ENCODE assay signal across 1 cellular context in the genomic region with DNA sequence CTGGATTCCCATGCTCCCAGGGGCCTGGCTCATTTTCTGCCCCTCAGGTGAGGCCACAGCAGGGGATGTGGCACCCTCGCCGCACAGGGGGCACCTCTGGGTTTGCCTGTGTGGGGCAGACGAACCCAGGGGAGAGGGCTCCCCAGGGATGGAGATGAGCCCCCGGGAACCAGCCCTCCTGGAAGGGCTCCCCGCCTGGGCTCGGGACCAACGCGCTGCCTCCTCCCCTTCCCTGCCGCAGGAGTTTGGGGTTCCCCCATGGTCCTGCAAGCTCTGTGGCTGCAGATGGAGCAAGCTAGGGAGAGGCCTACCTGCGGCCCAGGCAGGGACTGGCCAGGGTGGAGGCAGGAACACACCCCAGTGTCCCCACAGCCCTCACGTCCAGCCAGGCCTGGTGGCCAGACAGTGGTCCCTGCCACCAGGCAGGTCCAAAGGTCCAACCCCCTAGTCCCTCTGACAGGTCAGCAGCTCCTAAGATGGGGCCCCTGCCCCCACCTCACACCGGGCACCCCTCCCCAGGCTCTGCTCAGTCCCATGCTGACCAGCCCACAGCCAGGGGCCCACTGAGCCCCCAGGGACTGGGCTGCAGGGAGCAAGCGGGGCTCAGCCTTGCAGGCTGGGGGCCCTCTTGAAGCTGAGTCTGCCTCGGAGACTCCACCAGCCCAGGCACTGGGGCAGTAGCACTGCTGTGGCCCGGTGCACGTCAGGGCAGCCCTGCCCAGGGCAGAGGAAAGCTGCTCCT.
TF ChIP-seq lines count a peak whose summit lies in the region.

No MANE protein-coding gene starts in this region.

TF ChIP-seq in HepG2, 621 proteins besides CTCF, POLR2A, EP300 and RAD21 (continued from another document):
- TF ChIP-seq ZNF496 (CRISPR knock-in tag; IDR thresholded peaks at IDR 0.05; ENCODE audit: insufficient replicate concordance): no peak
- TF ChIP-seq, protein P1, sequence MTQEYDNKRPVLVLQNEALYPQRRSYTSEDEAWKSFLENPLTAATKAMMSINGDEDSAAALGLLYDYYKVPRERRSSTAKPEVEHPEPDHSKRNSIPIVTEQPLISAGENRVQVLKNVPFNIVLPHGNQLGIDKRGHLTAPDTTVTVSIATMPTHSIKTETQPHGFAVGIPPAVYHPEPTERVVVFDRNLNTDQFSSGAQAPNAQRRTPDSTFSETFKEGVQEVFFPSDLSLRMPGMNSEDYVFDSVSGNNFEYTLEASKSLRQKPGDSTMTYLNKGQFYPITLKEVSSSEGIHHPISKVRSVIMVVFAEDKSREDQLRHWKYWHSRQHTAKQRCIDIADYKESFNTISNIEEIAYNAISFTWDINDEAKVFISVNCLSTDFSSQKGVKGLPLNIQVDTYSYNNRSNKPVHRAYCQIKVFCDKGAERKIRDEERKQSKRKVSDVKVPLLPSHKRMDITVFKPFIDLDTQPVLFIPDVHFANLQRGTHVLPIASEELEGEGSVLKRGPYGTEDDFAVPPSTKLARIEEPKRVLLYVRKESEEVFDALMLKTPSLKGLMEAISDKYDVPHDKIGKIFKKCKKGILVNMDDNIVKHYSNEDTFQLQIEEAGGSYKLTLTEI (CRISPR knock-in tag; conservative IDR thresholded peaks at IDR 0.05): no peak
- TF ChIP-seq TCF7 (IDR thresholded peaks at IDR 0.05; ENCODE audit: low read depth): no peak
- TF ChIP-seq ONECUT2 (CRISPR knock-in tag; IDR thresholded peaks at IDR 0.05): no peak
- TF ChIP-seq MED13 (CRISPR knock-in tag; IDR thresholded peaks at IDR 0.05): no peak
- TF ChIP-seq, protein P2, sequence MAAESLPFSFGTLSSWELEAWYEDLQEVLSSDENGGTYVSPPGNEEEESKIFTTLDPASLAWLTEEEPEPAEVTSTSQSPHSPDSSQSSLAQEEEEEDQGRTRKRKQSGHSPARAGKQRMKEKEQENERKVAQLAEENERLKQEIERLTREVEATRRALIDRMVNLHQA (CRISPR knock-in tag; IDR thresholded peaks at IDR 0.05): no peak
- TF ChIP-seq POLR2G (IDR thresholded peaks at IDR 0.05; ENCODE audit: low read depth, low read length): no peak
- TF ChIP-seq, protein P3, sequence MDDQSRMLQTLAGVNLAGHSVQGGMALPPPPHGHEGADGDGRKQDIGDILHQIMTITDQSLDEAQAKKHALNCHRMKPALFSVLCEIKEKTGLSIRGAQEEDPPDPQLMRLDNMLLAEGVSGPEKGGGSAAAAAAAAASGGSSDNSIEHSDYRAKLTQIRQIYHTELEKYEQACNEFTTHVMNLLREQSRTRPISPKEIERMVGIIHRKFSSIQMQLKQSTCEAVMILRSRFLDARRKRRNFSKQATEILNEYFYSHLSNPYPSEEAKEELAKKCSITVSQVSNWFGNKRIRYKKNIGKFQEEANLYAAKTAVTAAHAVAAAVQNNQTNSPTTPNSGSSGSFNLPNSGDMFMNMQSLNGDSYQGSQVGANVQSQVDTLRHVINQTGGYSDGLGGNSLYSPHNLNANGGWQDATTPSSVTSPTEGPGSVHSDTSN (CRISPR knock-in tag; IDR thresholded peaks at IDR 0.05; ENCODE audit: borderline replicate concordance): no peak
- 0 out of 2 replicates have a peak, but pooled peaks have one; percentile 46 for TF ChIP-seq ZNF556 (CRISPR knock-in tag; IDR thresholded peaks at IDR 0.05; ENCODE audit: borderline replicate concordance)
- TF ChIP-seq SMC3 (IDR thresholded peaks at IDR 0.05; ENCODE audit: low read length): no peak
- TF ChIP-seq ZNF564 (CRISPR knock-in tag; IDR thresholded peaks at IDR 0.05): no peak
- TF ChIP-seq, protein P4, sequence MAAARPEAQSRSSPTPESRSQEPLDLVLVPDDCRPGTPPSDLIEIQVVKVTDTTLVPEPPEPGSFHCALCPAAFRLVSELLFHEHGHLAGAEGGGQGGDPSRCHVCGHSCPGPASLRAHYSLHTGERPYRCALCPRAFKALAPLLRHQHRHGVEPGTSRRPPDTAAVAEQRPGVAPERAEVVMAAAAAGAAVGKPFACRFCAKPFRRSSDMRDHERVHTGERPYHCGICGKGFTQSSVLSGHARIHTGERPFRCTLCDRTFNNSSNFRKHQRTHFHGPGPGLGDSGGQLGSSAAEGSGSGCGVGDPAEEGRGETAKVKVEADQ (CRISPR knock-in tag; IDR thresholded peaks at IDR 0.05; ENCODE audit: borderline replicate concordance): no peak
- TF ChIP-seq ZFP41 (CRISPR knock-in tag; IDR thresholded peaks at IDR 0.05; ENCODE audit: borderline replicate concordance): no peak
- TF ChIP-seq RFXANK (CRISPR knock-in tag; IDR thresholded peaks at IDR 0.05): no peak
- no peak for TF ChIP-seq MLLT10 (CRISPR knock-in tag; IDR thresholded peaks at IDR 0.05)
- no peak for TF ChIP-seq NKX3-1 (CRISPR knock-in tag; IDR thresholded peaks at IDR 0.05)
- TF ChIP-seq, protein P5, sequence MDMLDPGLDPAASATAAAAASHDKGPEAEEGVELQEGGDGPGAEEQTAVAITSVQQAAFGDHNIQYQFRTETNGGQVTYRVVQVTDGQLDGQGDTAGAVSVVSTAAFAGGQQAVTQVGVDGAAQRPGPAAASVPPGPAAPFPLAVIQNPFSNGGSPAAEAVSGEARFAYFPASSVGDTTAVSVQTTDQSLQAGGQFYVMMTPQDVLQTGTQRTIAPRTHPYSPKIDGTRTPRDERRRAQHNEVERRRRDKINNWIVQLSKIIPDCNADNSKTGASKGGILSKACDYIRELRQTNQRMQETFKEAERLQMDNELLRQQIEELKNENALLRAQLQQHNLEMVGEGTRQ (IDR thresholded peaks at IDR 0.05; ENCODE audit: low read depth, low read length): no peak
- TF ChIP-seq, protein P5 (CRISPR knock-in tag; IDR thresholded peaks at IDR 0.05; ENCODE audit: borderline replicate concordance): no peak
- no peak for TF ChIP-seq CHD2 (IDR thresholded peaks at IDR 0.05; ENCODE audit: low read depth, low read length)
- TF ChIP-seq, protein P6, sequence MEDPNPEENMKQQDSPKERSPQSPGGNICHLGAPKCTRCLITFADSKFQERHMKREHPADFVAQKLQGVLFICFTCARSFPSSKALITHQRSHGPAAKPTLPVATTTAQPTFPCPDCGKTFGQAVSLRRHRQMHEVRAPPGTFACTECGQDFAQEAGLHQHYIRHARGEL (CRISPR knock-in tag; IDR thresholded peaks at IDR 0.05): peak; percentile 89; the same call in 1 of the 2 replicates
- no peak for TF ChIP-seq ELF3 (CRISPR knock-in tag; IDR thresholded peaks at IDR 0.05)
- no peak for TF ChIP-seq FOXK2 (IDR thresholded peaks at IDR 0.05)
- TF ChIP-seq SIX4 (CRISPR knock-in tag; IDR thresholded peaks at IDR 0.05): no peak
- TF ChIP-seq, protein P7, sequence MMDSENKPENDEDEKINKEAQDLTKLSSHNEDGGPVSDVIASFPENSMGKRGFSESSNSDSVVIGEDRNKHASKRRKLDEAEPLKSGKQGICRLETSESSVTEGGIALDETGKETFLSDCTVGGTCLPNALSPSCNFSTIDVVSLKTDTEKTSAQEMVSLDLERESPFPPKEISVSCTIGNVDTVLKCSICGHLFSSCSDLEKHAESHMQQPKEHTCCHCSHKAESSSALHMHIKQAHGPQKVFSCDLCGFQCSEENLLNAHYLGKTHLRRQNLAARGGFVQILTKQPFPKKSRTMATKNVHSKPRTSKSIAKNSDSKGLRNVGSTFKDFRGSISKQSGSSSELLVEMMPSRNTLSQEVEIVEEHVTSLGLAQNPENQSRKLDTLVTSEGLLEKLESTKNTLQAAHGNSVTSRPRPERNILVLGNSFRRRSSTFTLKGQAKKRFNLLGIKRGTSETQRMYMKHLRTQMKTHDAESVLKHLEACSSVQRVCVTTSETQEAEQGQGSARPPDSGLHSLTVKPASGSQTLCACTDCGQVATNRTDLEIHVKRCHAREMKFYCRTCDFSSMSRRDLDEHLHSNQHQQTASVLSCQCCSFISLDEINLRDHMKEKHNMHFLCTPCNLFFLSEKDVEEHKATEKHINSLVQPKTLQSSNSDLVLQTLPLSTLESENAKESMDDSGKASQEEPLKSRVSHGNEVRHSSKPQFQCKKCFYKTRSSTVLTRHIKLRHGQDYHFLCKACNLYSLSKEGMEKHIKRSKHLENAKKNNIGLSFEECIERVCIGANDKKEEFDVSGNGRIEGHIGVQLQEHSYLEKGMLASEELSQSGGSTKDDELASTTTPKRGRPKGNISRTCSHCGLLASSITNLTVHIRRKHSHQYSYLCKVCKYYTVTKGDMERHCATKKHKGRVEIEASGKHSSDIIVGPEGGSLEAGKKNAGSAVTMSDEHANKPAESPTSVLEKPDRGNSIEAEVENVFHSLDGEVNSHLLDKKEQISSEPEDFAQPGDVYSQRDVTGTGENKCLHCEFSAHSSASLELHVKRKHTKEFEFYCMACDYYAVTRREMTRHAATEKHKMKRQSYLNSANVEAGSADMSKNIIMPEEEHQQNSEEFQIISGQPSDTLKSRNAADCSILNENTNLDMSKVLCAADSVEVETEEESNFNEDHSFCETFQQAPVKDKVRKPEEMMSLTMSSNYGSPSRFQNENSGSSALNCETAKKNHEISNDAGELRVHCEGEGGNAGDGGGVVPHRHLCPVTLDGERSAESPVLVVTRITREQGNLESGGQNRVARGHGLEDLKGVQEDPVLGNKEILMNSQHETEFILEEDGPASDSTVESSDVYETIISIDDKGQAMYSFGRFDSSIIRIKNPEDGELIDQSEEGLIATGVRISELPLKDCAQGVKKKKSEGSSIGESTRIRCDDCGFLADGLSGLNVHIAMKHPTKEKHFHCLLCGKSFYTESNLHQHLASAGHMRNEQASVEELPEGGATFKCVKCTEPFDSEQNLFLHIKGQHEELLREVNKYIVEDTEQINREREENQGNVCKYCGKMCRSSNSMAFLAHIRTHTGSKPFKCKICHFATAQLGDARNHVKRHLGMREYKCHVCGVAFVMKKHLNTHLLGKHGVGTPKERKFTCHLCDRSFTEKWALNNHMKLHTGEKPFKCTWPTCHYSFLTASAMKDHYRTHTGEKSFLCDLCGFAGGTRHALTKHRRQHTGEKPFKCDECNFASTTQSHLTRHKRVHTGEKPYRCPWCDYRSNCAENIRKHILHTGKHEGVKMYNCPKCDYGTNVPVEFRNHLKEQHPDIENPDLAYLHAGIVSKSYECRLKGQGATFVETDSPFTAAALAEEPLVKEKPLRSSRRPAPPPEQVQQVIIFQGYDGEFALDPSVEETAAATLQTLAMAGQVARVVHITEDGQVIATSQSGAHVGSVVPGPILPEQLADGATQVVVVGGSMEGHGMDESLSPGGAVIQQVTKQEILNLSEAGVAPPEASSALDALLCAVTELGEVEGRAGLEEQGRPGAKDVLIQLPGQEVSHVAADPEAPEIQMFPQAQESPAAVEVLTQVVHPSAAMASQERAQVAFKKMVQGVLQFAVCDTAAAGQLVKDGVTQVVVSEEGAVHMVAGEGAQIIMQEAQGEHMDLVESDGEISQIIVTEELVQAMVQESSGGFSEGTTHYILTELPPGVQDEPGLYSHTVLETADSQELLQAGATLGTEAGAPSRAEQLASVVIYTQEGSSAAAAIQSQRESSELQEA (CRISPR knock-in tag; IDR thresholded peaks at IDR 0.05; ENCODE audit: not compliant biosample characterization): no peak
- TF ChIP-seq, protein P8, sequence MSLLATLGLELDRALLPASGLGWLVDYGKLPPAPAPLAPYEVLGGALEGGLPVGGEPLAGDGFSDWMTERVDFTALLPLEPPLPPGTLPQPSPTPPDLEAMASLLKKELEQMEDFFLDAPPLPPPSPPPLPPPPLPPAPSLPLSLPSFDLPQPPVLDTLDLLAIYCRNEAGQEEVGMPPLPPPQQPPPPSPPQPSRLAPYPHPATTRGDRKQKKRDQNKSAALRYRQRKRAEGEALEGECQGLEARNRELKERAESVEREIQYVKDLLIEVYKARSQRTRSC (CRISPR knock-in tag; IDR thresholded peaks at IDR 0.05; ENCODE audit: low read depth): no peak
- no peak for TF ChIP-seq ATRX (CRISPR knock-in tag; IDR thresholded peaks at IDR 0.05; ENCODE audit: borderline replicate concordance)
- no peak for TF ChIP-seq ZNF652 (CRISPR knock-in tag; IDR thresholded peaks at IDR 0.05; ENCODE audit: borderline replicate concordance, low read depth)
- TF ChIP-seq ZMYM3 (CRISPR knock-in tag; IDR thresholded peaks at IDR 0.05): peak; percentile 7; the same call in 1 of the 2 replicates
- no peak for TF ChIP-seq CEBPG (CRISPR knock-in tag; IDR thresholded peaks at IDR 0.05)
- TF ChIP-seq ZNF589 (CRISPR knock-in tag; conservative IDR thresholded peaks at IDR 0.05): no peak
- TF ChIP-seq HNRNPK (IDR thresholded peaks at IDR 0.05; ENCODE audit: low read depth, low read length, poor library complexity, severe bottlenecking): peak; percentile 31
- TF ChIP-seq SRY (CRISPR knock-in tag; IDR thresholded peaks at IDR 0.05): no peak
